In genomic region chr16:1472974-1473373, GRCh38 we compare ENCODE assay signal across 1 cellular context.
A peak's percentile ranks its signal among the peaks of the same experiment; 100 is the strongest.
TF ChIP-seq lines count a peak whose summit lies in the region.

No MANE protein-coding gene starts in this region.

TF ChIP-seq in K562, 482 proteins besides CTCF, POLR2A, EP300 and RAD21 (continues in another document):
- TF ChIP-seq NR3C1 (CRISPR knock-in tag; IDR thresholded peaks at IDR 0.05) (no peak), TCF3 (CRISPR knock-in tag; IDR thresholded peaks at IDR 0.05) (peak; percentile 79), ZNF655 (CRISPR knock-in tag; IDR thresholded peaks at IDR 0.05) (no peak), PML (IDR thresholded peaks at IDR 0.05; ENCODE audit: low read length) (0 out of 2 replicates have a peak, but pooled peaks have one; percentile 38), ZNF280A (IDR thresholded peaks at IDR 0.05; ENCODE audit: low read depth, partially characterized antibody) (peak; percentile 41), TCF7L2 (IDR thresholded peaks at IDR 0.05; ENCODE audit: low read depth, low read length) (peak; percentile 44; the same call in 1 of the 2 replicates), SMAD4 (CRISPR knock-in tag; conservative IDR thresholded peaks at IDR 0.05) (peak; percentile 75), ZFP1 (CRISPR knock-in tag; IDR thresholded peaks at IDR 0.05) (no peak), CBFA2T3 (IDR thresholded peaks at IDR 0.05) (peak; percentile 89), TRIM25 (IDR thresholded peaks at IDR 0.05; ENCODE audit: borderline replicate concordance) (0 out of 2 replicates have a peak, but pooled peaks have one; percentile 69), NFATC3 (IDR thresholded peaks at IDR 0.05) (0 out of 2 replicates have a peak, but pooled peaks have one; percentile 42), HDGF (IDR thresholded peaks at IDR 0.05) (peak; percentile 75), STAT5A (IDR thresholded peaks at IDR 0.05; ENCODE audit: borderline replicate concordance, low read length) (peak; percentile 51; the same call in 1 of the 2 replicates), PHB (CRISPR knock-in tag; IDR thresholded peaks at IDR 0.05) (no peak), MLLT1 (IDR thresholded peaks at IDR 0.05) (peak; percentile 54 to 79; a peak in 3 of 4 replicates), ZBTB2 (IDR thresholded peaks at IDR 0.05) (peak; percentile 86), CBFA2T2 (conservative IDR thresholded peaks at IDR 0.05) (peak; percentile 74), ZNF3 (CRISPR knock-in tag; IDR thresholded peaks at IDR 0.05) (no peak), DACH1 (IDR thresholded peaks at IDR 0.05; ENCODE audit: partially characterized antibody) (peak; percentile 41), NCOR1 (IDR thresholded peaks at IDR 0.05) (peak; percentile 70), TAL1 (IDR thresholded peaks at IDR 0.05) (peak; percentile 73), E2F5 (CRISPR knock-in tag; IDR thresholded peaks at IDR 0.05) (no peak), SMARCA4 (IDR thresholded peaks at IDR 0.05) (peak; percentile 57; the same call in 1 of the 2 replicates), ZNF395 (CRISPR knock-in tag; IDR thresholded peaks at IDR 0.05) (0 out of 2 replicates have a peak, but pooled peaks have one; percentile 23), GATAD2B (IDR thresholded peaks at IDR 0.05; ENCODE audit: borderline replicate concordance) (no peak), ZBTB11 (CRISPR knock-in tag; IDR thresholded peaks at IDR 0.05) (no peak), AFF1 (IDR thresholded peaks at IDR 0.05; ENCODE audit: low read depth in 1 of 2, partially characterized antibody in 2 of 2) (no peak), CC2D1A (IDR thresholded peaks at IDR 0.05) (no peak; the same call in 1 of the 2 replicates), MTA1 (IDR thresholded peaks at IDR 0.05; ENCODE audit: borderline replicate concordance) (0 out of 2 replicates have a peak, but pooled peaks have one; percentile 65), TEAD2 (tag; IDR thresholded peaks at IDR 0.05) (no peak), LEF1 (IDR thresholded peaks at IDR 0.05) (peak; percentile 97), HDAC2 (IDR thresholded peaks at IDR 0.05) (0 out of 2 replicates have a peak, but pooled peaks have one; percentile 62), HDAC1 (IDR thresholded peaks at IDR 0.05) (peak in 1 of 2 experiments; percentile 77; a peak in 2 of 4 replicates), GATAD2A (IDR thresholded peaks at IDR 0.05) (peak; percentile 97), HDAC6 (IDR thresholded peaks at IDR 0.05; ENCODE audit: low read depth, low read length) (no peak), ARNT (IDR thresholded peaks at IDR 0.05) (peak in 1 of 2 experiments; percentile 31; a peak in 1 of 4 replicates), ID3 (CRISPR knock-in tag; IDR thresholded peaks at IDR 0.05) (no peak), ID3 (tag; IDR thresholded peaks at IDR 0.05) (0 out of 2 replicates have a peak, but pooled peaks have one; percentile 26), CXXC5 (CRISPR knock-in tag; IDR thresholded peaks at IDR 0.05) (0 out of 2 replicates have a peak, but pooled peaks have one; percentile 16), EGR1 (conservative IDR thresholded peaks at IDR 0.05) (no peak), POLR2AphosphoS5 (IDR thresholded peaks at IDR 0.05; ENCODE audit: control insufficient read depth, insufficient read depth, low read depth, low read length) (peak; percentile 53; the same call in 1 of the 2 replicates), MAX (CRISPR knock-in tag; IDR thresholded peaks at IDR 0.05) (peak; percentile 14; the same call in 1 of the 2 replicates), ZEB2 (IDR thresholded peaks at IDR 0.05) (0 out of 2 replicates have a peak, but pooled peaks have one; percentile 34), ELF4 (CRISPR knock-in tag; IDR thresholded peaks at IDR 0.05) (0 out of 2 replicates have a peak, but pooled peaks have one; percentile 52), SMARCE1 (IDR thresholded peaks at IDR 0.05) (peak; percentile 57), NCOA1 (IDR thresholded peaks at IDR 0.05; ENCODE audit: low read depth) (no peak), EHMT2 (IDR thresholded peaks at IDR 0.05) (0 out of 2 replicates have a peak, but pooled peaks have one; percentile 37), ZNF239 (CRISPR knock-in tag; IDR thresholded peaks at IDR 0.05) (no peak)
